In genomic region chr5:65329266-65329665, GRCh38 we compare ENCODE assay signal across 1 cellular context.
TF ChIP-seq lines count a peak whose summit lies in the region.

No MANE protein-coding gene starts in this region.

TF ChIP-seq in GM23338, 12 proteins besides CTCF, POLR2A, EP300 and RAD21 (continued from another document):
- TF ChIP-seq ZNF462 (CRISPR knock-in tag; IDR thresholded peaks at IDR 0.05), result no peak
